In the genomic region with DNA sequence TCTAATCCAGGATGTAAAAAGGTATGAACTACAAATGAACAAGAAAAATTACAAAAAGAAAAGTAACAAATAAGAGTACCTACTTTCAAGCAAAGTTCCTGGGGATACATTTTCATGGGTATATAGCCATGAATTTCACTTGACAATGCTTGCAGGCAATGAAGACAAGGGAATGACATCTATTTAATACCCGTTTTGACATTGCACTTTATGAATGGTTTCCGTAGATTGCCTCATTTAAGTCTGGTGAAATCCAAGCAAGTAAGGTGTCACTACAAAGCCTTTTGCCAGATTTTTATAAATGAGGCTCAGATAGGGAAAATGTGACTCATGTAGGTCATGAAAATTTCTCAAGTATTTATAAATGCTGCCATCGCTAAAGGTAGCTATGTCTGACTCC, we compare ENCODE assay signal across 5 cellular contexts.
"Had no signal": no experiment of that assay in that cellular context is flagged by ENCODE, and none has a peak within 500 bp of the region (broad histone marks: within the 10 kb centered on the region; RNA-seq: fewer than 3 reads in every experiment).

No MANE protein-coding gene starts in this region.

- H3K27ac Mint-ChIP-seq: IgD-negative memory B cell had no signal

- H3K4me3 ChIP-seq: K562 had no signal

- DNase-seq: IMR-90, KBM-7 had no signal

- H3K27me3 Mint-ChIP-seq: IgD-negative memory B cell had no signal

- H3K27ac ChIP-seq: HL-60 had no signal

- H3K4me3 Mint-ChIP-seq: IgD-negative memory B cell had no signal

- H3K36me3 Mint-ChIP-seq: IgD-negative memory B cell had no signal
